ENCODE assay signal across 2 cellular contexts in the genomic region with DNA sequence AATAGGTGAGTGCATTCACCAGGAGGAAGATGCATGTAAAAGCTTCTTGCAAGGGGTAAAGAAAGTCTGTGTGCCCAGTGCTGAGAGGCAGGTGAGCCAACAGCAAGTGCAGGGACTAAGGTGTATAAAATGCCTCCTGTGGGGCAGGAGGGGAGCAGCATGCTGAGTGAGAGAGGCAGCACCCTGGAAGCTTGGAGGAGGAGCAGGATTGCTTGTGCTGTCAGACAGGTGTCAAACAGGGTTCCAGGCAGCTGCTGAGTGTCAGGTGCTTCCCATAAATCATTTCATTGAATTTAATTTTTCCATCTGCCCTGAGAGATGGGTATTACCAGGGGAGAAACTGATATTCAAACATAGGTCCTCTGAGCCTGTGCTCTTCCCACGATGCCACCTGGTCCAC.
TF ChIP-seq lines count a peak whose summit lies in the region.

No MANE protein-coding gene starts in this region.

TF ChIP-seq in HCT116, 20 proteins besides CTCF, POLR2A, EP300 and RAD21:
- TF ChIP-seq CEBPB (IDR thresholded peaks at IDR 0.05; ENCODE audit: low read depth) (no peak), FOSL1 (IDR thresholded peaks at IDR 0.05; ENCODE audit: low read depth) (no peak)

TF ChIP-seq in WTC11, 78 proteins besides CTCF, POLR2A, EP300 and RAD21:
- TF ChIP-seq CREB1 (CRISPR knock-in tag; IDR thresholded peaks at IDR 0.05) (no peak), NFE2L1 (CRISPR knock-in tag; IDR thresholded peaks at IDR 0.05) (no peak), ETV6 (CRISPR knock-in tag; IDR thresholded peaks at IDR 0.05) (no peak), FOXP1 (CRISPR knock-in tag; IDR thresholded peaks at IDR 0.05; ENCODE audit: borderline replicate concordance) (no peak), GABPB1 (CRISPR knock-in tag; IDR thresholded peaks at IDR 0.05) (no peak), NFYB (CRISPR knock-in tag; conservative IDR thresholded peaks at IDR 0.05; ENCODE audit: low read depth) (no peak), TEAD4 (CRISPR knock-in tag; IDR thresholded peaks at IDR 0.05) (no peak), JUN (CRISPR knock-in tag; IDR thresholded peaks at IDR 0.05) (no peak), KAT7 (CRISPR knock-in tag; IDR thresholded peaks at IDR 0.05; ENCODE audit: borderline replicate concordance) (no peak), ZNF121 (CRISPR knock-in tag; IDR thresholded peaks at IDR 0.05) (no peak)
- TF ChIP-seq, protein P1, sequence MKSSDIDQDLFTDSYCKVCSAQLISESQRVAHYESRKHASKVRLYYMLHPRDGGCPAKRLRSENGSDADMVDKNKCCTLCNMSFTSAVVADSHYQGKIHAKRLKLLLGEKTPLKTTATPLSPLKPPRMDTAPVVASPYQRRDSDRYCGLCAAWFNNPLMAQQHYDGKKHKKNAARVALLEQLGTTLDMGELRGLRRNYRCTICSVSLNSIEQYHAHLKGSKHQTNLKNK (CRISPR knock-in tag; IDR thresholded peaks at IDR 0.05): no peak
- TF ChIP-seq, protein P2, sequence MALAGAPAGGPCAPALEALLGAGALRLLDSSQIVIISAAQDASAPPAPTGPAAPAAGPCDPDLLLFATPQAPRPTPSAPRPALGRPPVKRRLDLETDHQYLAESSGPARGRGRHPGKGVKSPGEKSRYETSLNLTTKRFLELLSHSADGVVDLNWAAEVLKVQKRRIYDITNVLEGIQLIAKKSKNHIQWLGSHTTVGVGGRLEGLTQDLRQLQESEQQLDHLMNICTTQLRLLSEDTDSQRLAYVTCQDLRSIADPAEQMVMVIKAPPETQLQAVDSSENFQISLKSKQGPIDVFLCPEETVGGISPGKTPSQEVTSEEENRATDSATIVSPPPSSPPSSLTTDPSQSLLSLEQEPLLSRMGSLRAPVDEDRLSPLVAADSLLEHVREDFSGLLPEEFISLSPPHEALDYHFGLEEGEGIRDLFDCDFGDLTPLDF (CRISPR knock-in tag; IDR thresholded peaks at IDR 0.05): no peak
- TF ChIP-seq, protein P3, sequence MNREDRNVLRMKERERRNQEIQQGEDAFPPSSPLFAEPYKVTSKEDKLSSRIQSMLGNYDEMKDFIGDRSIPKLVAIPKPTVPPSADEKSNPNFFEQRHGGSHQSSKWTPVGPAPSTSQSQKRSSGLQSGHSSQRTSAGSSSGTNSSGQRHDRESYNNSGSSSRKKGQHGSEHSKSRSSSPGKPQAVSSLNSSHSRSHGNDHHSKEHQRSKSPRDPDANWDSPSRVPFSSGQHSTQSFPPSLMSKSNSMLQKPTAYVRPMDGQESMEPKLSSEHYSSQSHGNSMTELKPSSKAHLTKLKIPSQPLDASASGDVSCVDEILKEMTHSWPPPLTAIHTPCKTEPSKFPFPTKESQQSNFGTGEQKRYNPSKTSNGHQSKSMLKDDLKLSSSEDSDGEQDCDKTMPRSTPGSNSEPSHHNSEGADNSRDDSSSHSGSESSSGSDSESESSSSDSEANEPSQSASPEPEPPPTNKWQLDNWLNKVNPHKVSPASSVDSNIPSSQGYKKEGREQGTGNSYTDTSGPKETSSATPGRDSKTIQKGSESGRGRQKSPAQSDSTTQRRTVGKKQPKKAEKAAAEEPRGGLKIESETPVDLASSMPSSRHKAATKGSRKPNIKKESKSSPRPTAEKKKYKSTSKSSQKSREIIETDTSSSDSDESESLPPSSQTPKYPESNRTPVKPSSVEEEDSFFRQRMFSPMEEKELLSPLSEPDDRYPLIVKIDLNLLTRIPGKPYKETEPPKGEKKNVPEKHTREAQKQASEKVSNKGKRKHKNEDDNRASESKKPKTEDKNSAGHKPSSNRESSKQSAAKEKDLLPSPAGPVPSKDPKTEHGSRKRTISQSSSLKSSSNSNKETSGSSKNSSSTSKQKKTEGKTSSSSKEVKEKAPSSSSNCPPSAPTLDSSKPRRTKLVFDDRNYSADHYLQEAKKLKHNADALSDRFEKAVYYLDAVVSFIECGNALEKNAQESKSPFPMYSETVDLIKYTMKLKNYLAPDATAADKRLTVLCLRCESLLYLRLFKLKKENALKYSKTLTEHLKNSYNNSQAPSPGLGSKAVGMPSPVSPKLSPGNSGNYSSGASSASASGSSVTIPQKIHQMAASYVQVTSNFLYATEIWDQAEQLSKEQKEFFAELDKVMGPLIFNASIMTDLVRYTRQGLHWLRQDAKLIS (CRISPR knock-in tag; IDR thresholded peaks at IDR 0.05; ENCODE audit: borderline replicate concordance): no peak
- TF ChIP-seq, protein P4, sequence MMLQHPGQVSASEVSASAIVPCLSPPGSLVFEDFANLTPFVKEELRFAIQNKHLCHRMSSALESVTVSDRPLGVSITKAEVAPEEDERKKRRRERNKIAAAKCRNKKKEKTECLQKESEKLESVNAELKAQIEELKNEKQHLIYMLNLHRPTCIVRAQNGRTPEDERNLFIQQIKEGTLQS (CRISPR knock-in tag; conservative IDR thresholded peaks at IDR 0.05): no peak
- TF ChIP-seq, protein P5, sequence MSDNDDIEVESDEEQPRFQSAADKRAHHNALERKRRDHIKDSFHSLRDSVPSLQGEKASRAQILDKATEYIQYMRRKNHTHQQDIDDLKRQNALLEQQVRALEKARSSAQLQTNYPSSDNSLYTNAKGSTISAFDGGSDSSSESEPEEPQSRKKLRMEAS (CRISPR knock-in tag; IDR thresholded peaks at IDR 0.05): no peak
- TF ChIP-seq, protein P6, sequence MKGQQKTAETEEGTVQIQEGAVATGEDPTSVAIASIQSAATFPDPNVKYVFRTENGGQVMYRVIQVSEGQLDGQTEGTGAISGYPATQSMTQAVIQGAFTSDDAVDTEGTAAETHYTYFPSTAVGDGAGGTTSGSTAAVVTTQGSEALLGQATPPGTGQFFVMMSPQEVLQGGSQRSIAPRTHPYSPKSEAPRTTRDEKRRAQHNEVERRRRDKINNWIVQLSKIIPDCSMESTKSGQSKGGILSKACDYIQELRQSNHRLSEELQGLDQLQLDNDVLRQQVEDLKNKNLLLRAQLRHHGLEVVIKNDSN (CRISPR knock-in tag; IDR thresholded peaks at IDR 0.05): no peak
- TF ChIP-seq, protein P7, sequence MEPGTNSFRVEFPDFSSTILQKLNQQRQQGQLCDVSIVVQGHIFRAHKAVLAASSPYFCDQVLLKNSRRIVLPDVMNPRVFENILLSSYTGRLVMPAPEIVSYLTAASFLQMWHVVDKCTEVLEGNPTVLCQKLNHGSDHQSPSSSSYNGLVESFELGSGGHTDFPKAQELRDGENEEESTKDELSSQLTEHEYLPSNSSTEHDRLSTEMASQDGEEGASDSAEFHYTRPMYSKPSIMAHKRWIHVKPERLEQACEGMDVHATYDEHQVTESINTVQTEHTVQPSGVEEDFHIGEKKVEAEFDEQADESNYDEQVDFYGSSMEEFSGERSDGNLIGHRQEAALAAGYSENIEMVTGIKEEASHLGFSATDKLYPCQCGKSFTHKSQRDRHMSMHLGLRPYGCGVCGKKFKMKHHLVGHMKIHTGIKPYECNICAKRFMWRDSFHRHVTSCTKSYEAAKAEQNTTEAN (CRISPR knock-in tag; IDR thresholded peaks at IDR 0.05): no peak
